28 cellular contexts compared by ENCODE assay signal in the genomic region with DNA sequence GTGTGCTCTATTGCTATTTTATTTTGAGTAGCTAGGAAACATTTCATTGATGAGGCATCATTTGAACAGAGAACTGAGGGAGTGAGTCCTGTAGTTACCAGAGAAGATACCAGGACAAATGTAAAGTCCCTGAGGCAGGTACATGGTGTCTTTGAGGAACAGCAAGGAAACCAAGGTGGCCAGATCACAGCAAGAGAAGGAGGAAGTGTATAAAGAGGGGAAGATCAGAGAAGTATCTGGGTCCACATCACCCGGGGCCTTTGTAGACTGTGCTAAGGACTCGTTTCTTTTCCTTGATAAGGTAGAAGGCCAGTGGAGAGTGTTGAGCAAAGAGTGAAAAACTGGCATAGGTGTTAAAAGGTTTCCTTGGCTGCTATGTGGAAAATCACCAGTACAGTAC.
"Had no signal": no experiment of that assay in that cellular context is flagged by ENCODE, and none has a peak within 500 bp of the region (broad histone marks: within the 10 kb centered on the region; RNA-seq: fewer than 3 reads in every experiment).

No MANE protein-coding gene starts in this region.

- DNase-seq: naive thymus-derived CD8-positive, alpha-beta T cell; nephron progenitor cell; occipital lobe; ovary; psoas muscle; right cardiac atrium; right lobe of liver; small intestine; stimulated activated CD4-positive, alpha-beta T cell treated with anti-CD3 and anti-CD28 coated beads, Interleukin-15, amount 100 ng/mL, for 24 hours; stimulated activated CD4-positive, alpha-beta T cell treated with anti-CD3 and anti-CD28 coated beads, Interleukin-2, amount 100 ng/mL, for 24 hours; stimulated activated CD4-positive, alpha-beta T cell treated with anti-CD3 and anti-CD28 coated beads, Interleukin-2, amount 100 ng/mL, for 48 hours; stimulated activated CD4-positive, alpha-beta T cell treated with anti-CD3 and anti-CD28 coated beads, Interleukin-4, amount 100 ng/mL, for 24 hours; stimulated activated naive B cell treated with anti-CD40 and anti-IgM and Interleukin-4, amounts not matched to agents 10 μg/mL and 1 μg/mL and 100 μg/mL, for 72 hours; stimulated activated naive CD4-positive, alpha-beta T cell treated with Interleukin-2 at 50 U/mL for 16 hours; stomach; thyroid gland; trophoblast cell; upper lobe of left lung; uterus had no signal

- ATAC-seq: naive thymus-derived CD8-positive, alpha-beta T cell; natural killer cell treated with Interleukin-12 subunit alpha and Interleukin-12 subunit beta and Interleukin-15 and Interleukin-18, amount 100 ng/mL, for 72 hours; psoas muscle; right cardiac atrium; right lobe of liver; stimulated activated effector memory CD8-positive, alpha-beta T cell treated with anti-CD3 and anti-CD28 coated beads, Interleukin-12 subunit alpha, Interleukin-12 subunit beta, amount 100 ng/mL, for 72 hours; stimulated activated naive B cell treated with anti-CD40 and anti-IgM and Interleukin-4, amounts not matched to agents 10 μg/mL and 1 μg/mL and 100 μg/mL, for 72 hours had no signal

- H3K36me3 Mint-ChIP-seq: stimulated activated effector memory CD8-positive, alpha-beta T cell treated with anti-CD3 and anti-CD28 coated beads, Interleukin-12 subunit alpha, Interleukin-12 subunit beta, amount 100 ng/mL, for 72 hours had no signal

- H3K4me1 Mint-ChIP-seq: nephron progenitor cell; neural crest cell; stimulated activated naive B cell treated with anti-CD40 and anti-IgM and Interleukin-4, amounts not matched to agents 10 μg/mL and 1 μg/mL and 100 μg/mL, for 72 hours had no signal

- H3K27ac Mint-ChIP-seq: natural killer cell treated with Interleukin-12 subunit alpha and Interleukin-12 subunit beta and Interleukin-15 and Interleukin-18, amount 100 ng/mL, for 72 hours; nephron progenitor cell; progenitor cell of endocrine pancreas; stimulated activated effector memory CD8-positive, alpha-beta T cell treated with anti-CD3 and anti-CD28 coated beads, Interleukin-12 subunit alpha, Interleukin-12 subunit beta, amount 100 ng/mL, for 72 hours; stimulated activated naive B cell treated with anti-CD40 and anti-IgM and Interleukin-4, amounts not matched to agents 10 μg/mL and 1 μg/mL and 100 μg/mL, for 72 hours; stimulated activated naive CD8-positive, alpha-beta T cell treated with anti-CD3 and anti-CD28 coated beads, Interleukin-15, Interleukin-2, amounts not matched to agents 100 ng/mL and 50 ng/mL, for 24 hours had no signal

- H3K27me3 Mint-ChIP-seq: progenitor cell of endocrine pancreas had no signal

- H3K4me3 ChIP-seq: ovary, psoas muscle, right lobe of liver, sigmoid colon, stomach, thoracic aorta, thyroid gland, tibial nerve, upper lobe of left lung, uterus had no signal

- H3K4me3 Mint-ChIP-seq: naive thymus-derived CD8-positive, alpha-beta T cell; natural killer cell treated with Interleukin-12 subunit alpha and Interleukin-12 subunit beta and Interleukin-15 and Interleukin-18, amount 100 ng/mL, for 72 hours; nephron progenitor cell; neural crest cell; stimulated activated effector memory CD8-positive, alpha-beta T cell treated with anti-CD3 and anti-CD28 coated beads, Interleukin-12 subunit alpha, Interleukin-12 subunit beta, amount 100 ng/mL, for 72 hours; stimulated activated naive B cell treated with anti-CD40 and anti-IgM and Interleukin-4, amounts not matched to agents 10 μg/mL and 1 μg/mL and 100 μg/mL, for 72 hours; stimulated activated naive CD8-positive, alpha-beta T cell treated with anti-CD3 and anti-CD28 coated beads, Interleukin-15, Interleukin-2, amounts not matched to agents 100 ng/mL and 50 ng/mL, for 24 hours had no signal

- H3K27me3 ChIP-seq: ovary, right lobe of liver, sigmoid colon, stomach, thyroid gland, tibial nerve, upper lobe of left lung, uterus had no signal

- H3K36me3 ChIP-seq: ovary, right lobe of liver, sigmoid colon, stomach, thoracic aorta, thyroid gland, tibial nerve, upper lobe of left lung, uterus had no signal

- H3K4me1 ChIP-seq: parathyroid adenoma, psoas muscle, right lobe of liver, sigmoid colon, stomach, thyroid gland, tibial nerve, uterus had no signal

- H3K27ac ChIP-seq: ovary, parathyroid adenoma, psoas muscle, right lobe of liver, sigmoid colon, stomach, thoracic aorta, thyroid gland, tibial nerve, upper lobe of left lung, uterus had no signal

- H3K9me3 ChIP-seq: ovary, psoas muscle, right lobe of liver, sigmoid colon, stomach, thoracic aorta, thyroid gland, upper lobe of left lung, uterus had no signal
